In genomic region chr10:123213192-123213591, GRCh38 we compare ENCODE assay signal across 28 cellular contexts.
"Had no signal": no experiment of that assay in that cellular context is flagged by ENCODE, and none has a peak within 500 bp of the region (broad histone marks: within the 10 kb centered on the region; RNA-seq: fewer than 3 reads in every experiment).

No MANE protein-coding gene starts in this region.

- H3K27me3 ChIP-seq: ascending aorta, cardiac muscle cell, dorsolateral prefrontal cortex, heart left ventricle, spleen, suprapubic skin, tibial artery, upper lobe of right lung had no signal

- H3K4me1 ChIP-seq: ascending aorta, heart left ventricle, left ventricle myocardium inferior, spleen, suprapubic skin, tibial artery, upper lobe of right lung had no signal

- H3K27ac ChIP-seq: ascending aorta, cardiac muscle cell, coronary artery, dorsolateral prefrontal cortex, heart left ventricle, left ventricle myocardium inferior, spleen, suprapubic skin, tibial artery, upper lobe of right lung had no signal

- FAIRE-seq: endothelial cell of umbilical vein had no signal

- H3K36me3 ChIP-seq: ascending aorta, cardiac muscle cell, heart left ventricle, suprapubic skin, upper lobe of right lung had no signal

- H3K4me3 ChIP-seq: ascending aorta, cardiac muscle cell, coronary artery, dorsolateral prefrontal cortex, heart left ventricle, left ventricle myocardium inferior, spleen, suprapubic skin, tibial artery, upper lobe of right lung had no signal

- H3K9me3 ChIP-seq: suprapubic skin had no signal

- DNase-seq: activated CD4-positive, alpha-beta T cell treated with anti-CD3 and anti-CD28 coated beads for 4 hours; activated CD4-positive, alpha-beta T cell treated with anti-CD3 and anti-CD28 coated beads, Interleukin-2, amount 50 U/mL, for 4 hours; activated CD8-positive, alpha-beta memory T cell treated with anti-CD3 and anti-CD28 coated beads, Interleukin-2, amount 50 U/mL, for 4 hours; activated gamma-delta T cell; activated naive CD4-positive, alpha-beta T cell treated with anti-CD3 and anti-CD28 coated beads, Interleukin-2, amount 10 ng/mL, durations not matched to agents 7 days and 5 days; activated naive CD8-positive, alpha-beta T cell treated with anti-CD3 and anti-CD28 coated beads, Interleukin-2, amount 10 ng/mL, durations not matched to agents 7 days and 5 days; activated T-cell treated with anti-CD3 and anti-CD28 coated beads, Interleukin-2, amount 50 U/mL, for 1 hour; cerebellar nuclear complex; dorsolateral prefrontal cortex; effector memory CD4-positive, alpha-beta T cell; heart left ventricle; hypothalamus; islet precursor cell; left ventricle myocardium inferior; naive B cell; nephron progenitor cell; occipital lobe; right cardiac atrium; spleen; stimulated activated naive CD4-positive, alpha-beta T cell; T-helper 1 cell; tibial artery; upper lobe of right lung had no signal
